In the genomic region with DNA sequence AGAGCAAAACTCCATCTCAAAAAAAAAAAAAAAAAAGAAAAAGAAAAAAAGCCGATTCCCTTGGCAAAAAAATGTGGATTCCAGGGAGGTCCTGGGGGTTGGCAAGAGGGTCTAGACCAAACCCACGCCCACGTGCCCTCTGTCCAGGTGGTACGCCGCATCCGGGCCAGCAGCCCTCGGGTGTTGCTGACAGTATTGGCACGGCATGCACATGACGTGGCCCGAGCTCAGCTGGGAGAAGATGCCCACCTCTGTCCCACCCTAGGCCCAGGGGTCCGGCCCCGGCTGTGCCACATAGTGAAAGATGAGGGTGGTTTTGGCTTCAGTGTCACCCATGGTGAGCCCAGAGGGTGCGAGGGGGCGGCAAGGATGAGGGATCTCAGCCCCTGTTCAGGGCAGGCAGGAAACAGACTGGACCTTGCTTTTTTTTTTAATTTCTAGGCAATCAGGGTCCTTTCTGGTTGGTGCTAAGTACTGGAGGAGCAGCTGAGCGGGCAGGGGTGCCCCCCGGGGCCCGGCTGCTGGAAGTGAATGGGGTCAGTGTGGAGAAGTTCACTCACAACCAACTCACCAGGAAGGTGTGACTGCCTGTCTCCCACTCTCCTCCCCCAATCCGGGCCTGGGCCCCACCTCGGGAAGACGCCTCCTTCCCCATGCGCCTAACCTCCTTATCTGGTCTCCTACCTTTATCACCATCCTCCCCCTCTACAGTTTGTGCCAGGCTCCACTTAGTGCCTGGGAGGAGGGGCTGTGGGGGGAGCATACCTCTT, we compare ENCODE assay signal across 18 cellular contexts. TPM values are rescaled to one million over a fixed set of nuclear protein-coding genes. Genes with fewer than 3 reads are reported as not detected.
A peak's percentile ranks its signal among the peaks of the same experiment; 100 is the strongest.
DNase-seq lines count a peak whose midpoint lies in the region; ATAC-seq, FAIRE-seq and TF ChIP-seq lines count a peak whose summit lies in the region.
"Had no signal": no experiment of that assay in that cellular context is flagged by ENCODE, and none has a peak within 500 bp of the region (broad histone marks: within the 10 kb centered on the region; RNA-seq: fewer than 3 reads in every experiment).

No MANE protein-coding gene starts in this region.

- H3K9ac ChIP-seq in SK-N-SH (no peak overlapping the region), K562 (ENCODE audit: insufficient read depth in 1 of 2, low read depth in 2 of 2, low read length in 2 of 2) (peak overlapping the region in 1 of 2 experiments; percentile 68; a peak in 2 of 4 replicates)
- H3K9ac ChIP-seq: GM23248 had no signal

- no peak for TF ChIP-seq EP300 in SK-N-SH (IDR thresholded peaks at IDR 0.05; ENCODE audit: borderline replicate concordance in 1 of 2, low read depth in 1 of 2, low read length in 1 of 2)
- no peak for TF ChIP-seq EP300 in K562 (IDR thresholded peaks at IDR 0.05; ENCODE audit: low read length)

- no peaks in the 10 kb centered on the region for H3K9me2 ChIP-seq in SK-N-SH

- no peak for FAIRE-seq in K562 (lab: Jason Lieb, UNC)
- FAIRE-seq: GM19239 had no signal

- H3K9me3 ChIP-seq in SK-N-SH (no peaks in the 10 kb centered on the region), K562 (replicated peaks; ENCODE audit: control insufficient read depth, insufficient read depth, low read depth, low read length) (no peaks in the 10 kb centered on the region), lower lobe of right lung (no peaks in the 10 kb centered on the region)
- H3K9me3 ChIP-seq: Caco-2 had no signal

- H3K4me1 ChIP-seq in SK-N-SH (ENCODE audit: control insufficient read depth in 1 of 2, insufficient read depth in 2 of 2, low read depth in 1 of 2, low read length in 1 of 2) (peaks cover 0 to 9% of the 10 kb centered on the region in 2 experiments; a peak in 1 of 4 replicates), K562 (replicated peaks in 1 of 2; ENCODE audit: control insufficient read depth in 2 of 2, insufficient read depth in 2 of 2, low read length in 2 of 2) (peaks cover 7 to 35% of the 10 kb centered on the region in 2 experiments; a peak in 4 of 5 replicates), lower lobe of right lung (peaks cover 7% of the 10 kb centered on the region)

- TF ChIP-seq CTCF in SK-N-SH (IDR thresholded peaks at IDR 0.05) (no peak), K562 (IDR thresholded peaks at IDR 0.05 in 2 of 3, conservative IDR thresholded peaks at IDR 0.05 in 1 of 3; ENCODE audit: insufficient read depth in 2 of 3, low read depth in 1 of 3, low read length in 3 of 3) (no peak), lower lobe of right lung (IDR thresholded peaks at IDR 0.05) (no peak)

- H3K36me3 ChIP-seq in SK-N-SH (replicated peaks in 1 of 2; ENCODE audit: control insufficient read depth in 1 of 2, insufficient read depth in 2 of 2, low read length in 1 of 2) = peaks cover 0 to 7% of the 10 kb centered on the region in 2 experiments
- no peaks in the 10 kb centered on the region for H3K36me3 ChIP-seq in K562 (ENCODE audit: control insufficient read depth, insufficient read depth, low read length)
- no peaks in the 10 kb centered on the region for H3K36me3 ChIP-seq in lower lobe of right lung

- H3F3A ChIP-seq in SK-N-SH (replicated peaks; ENCODE audit: insufficient read depth) = no peaks in the 10 kb centered on the region

- POLR2A ChIA-PET in SK-N-SH (lab: Yijun Ruan, JAX) (no interaction called here), K562 (lab: Yijun Ruan, JAX) (no interaction called here)

- intact Hi-C loops in K562 (cut with micrococcal nuclease) = no loop called here
- intact Hi-C loops in lower lobe of right lung (cut with DNase I) = no loop called here

- 73% methylated on average over 14 of the region's 21 CpGs for WGBS in SK-N-SH (ENCODE audit: low lambda C conversion rate)
- WGBS in K562 (ENCODE audit: insufficient coverage, low coverage, missing lambda C conversion rate) = 29% methylated on average over 19 of the region's 21 CpGs

- no peaks in the 10 kb centered on the region for H3K79me2 ChIP-seq in SK-N-SH (ENCODE audit: insufficient read depth)
- no peaks in the 10 kb centered on the region for H3K79me2 ChIP-seq in K562 (ENCODE audit: control insufficient read depth, insufficient read depth, low read length)

- DNase-seq in SK-N-SH (peak; percentile 20), K562 (ENCODE audit: extremely low read depth in 1 of 4, low spot score in 3 of 4) (peak in 2 of 4 experiments; percentile 63 to 65), lower lobe of right lung (peak; percentile 42), UCSD-AML1 (lab: John Stamatoyannopoulos, UW; ENCODE audit: unreplicated experiment) (no peak), left lobe of liver (ENCODE audit: low spot score) (no peak)
- DNase-seq: Caco-2; CD8-positive, alpha-beta memory T cell; DND-41; GF-D8; GM23248; H9 had no signal

- BruUV-seq in K562 (replicated peaks; lab: Mats Ljungman, UMichigan) = no TSS peak

- CTCF ChIA-PET in SK-N-SH (lab: Yijun Ruan, JAX) = interaction anchor here (1.0 to 2.7 kb wide), 5 partner anchors 9 to 20 kb away, joined by 3 to 12 read pairs (median 4); no protein-coding TSS in a partner anchor
- CTCF ChIA-PET in K562 (lab: Yijun Ruan, JAX; ENCODE audit: low intra/inter-chr PET ratio) = no interaction called here

- H3K27ac ChIP-seq in SK-N-SH (ENCODE audit: low read depth in 2 of 2, low read length in 1 of 2) (no peak overlapping the region), K562 (ENCODE audit: extremely low read depth, low read depth, low read length) (no peak overlapping the region), lower lobe of right lung (no peak overlapping the region)
- H3K27ac ChIP-seq: 22Rv1, GM23248 had no signal

- ATAC-seq in SK-N-SH treated with all-trans-retinoic acid at 6 μM for 48 hours = no peak
- peak; percentile 18; the same call in 1 of the 3 replicates for ATAC-seq in K562
- ATAC-seq in lower lobe of right lung = peak in 1 of 2 donors; percentile 9
- ATAC-seq in GM21786 (IDR thresholded peaks at IDR 0.05; ENCODE audit: unreplicated experiment) = no peak
- ATAC-seq in left lobe of liver = no peak

- H2AFZ ChIP-seq in SK-N-SH (ENCODE audit: low read depth) (no peak overlapping the region), K562 (ENCODE audit: low read depth, low read length) (no peak overlapping the region)
- H2AFZ ChIP-seq: GM23248 had no signal

- TF ChIP-seq RAD21 in SK-N-SH (IDR thresholded peaks at IDR 0.05; ENCODE audit: low read length) = no peak
- no peak for TF ChIP-seq RAD21 in K562 (CRISPR knock-in tag; conservative IDR thresholded peaks at IDR 0.05 in 1 of 2, IDR thresholded peaks at IDR 0.05 in 1 of 2)

- no peak overlapping the region for H3K4me3 ChIP-seq in SK-N-SH (ENCODE audit: low read depth in 2 of 2, low read length in 1 of 2)
- H3K4me3 ChIP-seq in K562 = no peak overlapping the region
- no peak overlapping the region for H3K4me3 ChIP-seq in lower lobe of right lung
- H3K4me3 ChIP-seq: GM23248 had no signal

- H3K9me1 ChIP-seq in K562 (ENCODE audit: control insufficient read depth, insufficient read depth, low read length) = no peaks in the 10 kb centered on the region

- in situ Hi-C loops in K562 (cut with MboI) = no loop called here

- H3K27me3 ChIP-seq in SK-N-SH (ENCODE audit: insufficient read depth) = no peaks in the 10 kb centered on the region
- peaks cover 0 to 5% of the 10 kb centered on the region in 2 experiments; a peak in 2 of 5 replicates for H3K27me3 ChIP-seq in K562 (ENCODE audit: control insufficient read depth in 2 of 2, insufficient read depth in 2 of 2, low read length in 2 of 2)
- H3K27me3 ChIP-seq in lower lobe of right lung (ENCODE audit: low read depth) = no peaks in the 10 kb centered on the region

- no peaks in the 10 kb centered on the region for H4K20me1 ChIP-seq in SK-N-SH (ENCODE audit: insufficient read depth)
- no peaks in the 10 kb centered on the region for H4K20me1 ChIP-seq in K562 (replicated peaks; ENCODE audit: control insufficient read depth, insufficient read depth, low read length)

- no peak overlapping the region for H3K4me2 ChIP-seq in SK-N-SH
- no peak overlapping the region for H3K4me2 ChIP-seq in K562 (ENCODE audit: insufficient read depth, low read length)

- no peak for TF ChIP-seq POLR2A in K562 (conservative IDR thresholded peaks at IDR 0.05)

RNA-seq across cellular contexts. Expression of gene NHERF4, which starts 2.0 kb away (rescaled TPM):
- polyA plus RNA-seq in SK-N-SH (2012; rRNA removed) (not detected in 2 replicates), K562 (2011; rRNA removed) (not detected in 2 replicates), K562 (2014; fragmentation: Illumina TruSeq; extraction: Trizol) (not detected in 2 replicates), K562 (2014; fragmentation: Nextera tagmentation; extraction: Ambion mirVana) (not detected), K562 (2014; rRNA removed) (not detected in 2 replicates)
- not detected in 2 replicates for polyA plus RNA-seq in SK-N-SH (2012; cell fraction: cytosol; rRNA removed)
- 0.05 and 0.17 TPM in 2 replicates for polyA plus RNA-seq in SK-N-SH (2012; cell fraction: nucleus; rRNA removed)
- not detected in 2 replicates for total RNA-seq in K562 (2011; cell fraction: chromatin; rRNA removed; ENCODE audit: low replicate concordance)
- not detected in 2 replicates for total RNA-seq in K562 (2011; cell fraction: nucleolus; rRNA removed)
- not detected in 2 replicates for total RNA-seq in K562 (2011; cell fraction: nucleoplasm; rRNA removed)
- total RNA-seq in K562 (2014; rRNA removed) (not detected in 2 replicates), K562 (2014; rRNA removed; fragmentation: Illumina TruSeq; extraction: Trizol) (not detected in 2 replicates), K562 (2015; rRNA removed; fragmentation: Illumina TruSeq; extraction: Trizol) (not detected in 2 replicates), K562 (2021) (not detected in 2 replicates), lower lobe of right lung (not detected), left lobe of liver (0.25 TPM)
- not detected in 2 replicates for polyA plus RNA-seq in K562 (2011; cell fraction: cytosol; rRNA removed)
- polyA plus RNA-seq in K562 (2011; cell fraction: nucleus; rRNA removed) = not detected in 2 replicates
- polyA plus RNA-seq in K562 (2012) = not detected in 2 replicates
- not detected in 2 replicates for polyA minus RNA-seq in K562 (2011; rRNA and poly(A)+ RNA removed)
- not detected in 2 replicates for polyA minus RNA-seq in K562 (2011; cell fraction: cytosol; rRNA and poly(A)+ RNA removed)
- polyA minus RNA-seq in K562 (2011; cell fraction: nucleus; rRNA and poly(A)+ RNA removed) = not detected in 2 replicates
- total RNA-seq: A673, GM23248 had no signal
- polyA plus RNA-seq: BJ; CD8-positive, alpha-beta memory T cell; GM23248 had no signal

RNA-seq across cellular contexts. Expression of gene NLRX1, which starts 18.8 kb away (rescaled TPM):
- polyA plus RNA-seq in SK-N-SH (2012; rRNA removed) (13.7 and 13.8 TPM in 2 replicates), K562 (2011; rRNA removed) (0.55 and 1.4 TPM in 2 replicates), K562 (2014; fragmentation: Illumina TruSeq; extraction: Trizol) (0.49 and 1.1 TPM in 2 replicates), K562 (2014; fragmentation: Nextera tagmentation; extraction: Ambion mirVana) (under 1 TPM; 0.04 to 0.06 TPM), K562 (2014; rRNA removed) (1.1 and 2.1 TPM in 2 replicates)
- 4.3 and 8.4 TPM in 2 replicates for polyA plus RNA-seq in SK-N-SH (2012; cell fraction: cytosol; rRNA removed)
- 18.5 and 18.6 TPM in 2 replicates for polyA plus RNA-seq in SK-N-SH (2012; cell fraction: nucleus; rRNA removed)
- total RNA-seq in K562 (2011; cell fraction: chromatin; rRNA removed; ENCODE audit: low replicate concordance) = 0.86 and 3.6 TPM in 2 replicates
- total RNA-seq in K562 (2011; cell fraction: nucleolus; rRNA removed) = 1.8 and 3.5 TPM in 2 replicates
- 1.1 and 1.3 TPM in 2 replicates for total RNA-seq in K562 (2011; cell fraction: nucleoplasm; rRNA removed)
- total RNA-seq in K562 (2014; rRNA removed) (1.3 and 1.4 TPM in 2 replicates), K562 (2014; rRNA removed; fragmentation: Illumina TruSeq; extraction: Trizol) (0.19 and 0.22 TPM in 2 replicates), K562 (2015; rRNA removed; fragmentation: Illumina TruSeq; extraction: Trizol) (0.34 and 0.69 TPM in 2 replicates), K562 (2021) (2.1 and 2.3 TPM in 2 replicates), lower lobe of right lung (16.5 TPM), left lobe of liver (13.1 TPM)
- 0.81 and 4.1 TPM in 2 replicates for polyA plus RNA-seq in K562 (2011; cell fraction: cytosol; rRNA removed)
- 0.76 and 5.1 TPM in 2 replicates for polyA plus RNA-seq in K562 (2011; cell fraction: nucleus; rRNA removed)
- 1.0 and 2.3 TPM in 2 replicates for polyA plus RNA-seq in K562 (2012)
- polyA minus RNA-seq in K562 (2011; rRNA and poly(A)+ RNA removed) = 0.27 and 1.2 TPM in 2 replicates
- polyA minus RNA-seq in K562 (2011; cell fraction: cytosol; rRNA and poly(A)+ RNA removed) = 1.4 and 3.4 TPM in 2 replicates
- polyA minus RNA-seq in K562 (2011; cell fraction: nucleus; rRNA and poly(A)+ RNA removed) = 0.67 and 2.3 TPM in 2 replicates

RNA-seq across cellular contexts. Expression of gene CBL, which starts 18.8 kb away (rescaled TPM):
- polyA plus RNA-seq in SK-N-SH (2012; rRNA removed) (9.5 and 10.4 TPM in 2 replicates), K562 (2011; rRNA removed) (14.4 and 15.6 TPM in 2 replicates), K562 (2014; fragmentation: Illumina TruSeq; extraction: Trizol) (17.6 and 18.8 TPM in 2 replicates), K562 (2014; fragmentation: Nextera tagmentation; extraction: Ambion mirVana) (1 to 10 TPM; 3.2 to 6.2 TPM), K562 (2014; rRNA removed) (10.7 and 10.9 TPM in 2 replicates)
- polyA plus RNA-seq in SK-N-SH (2012; cell fraction: cytosol; rRNA removed) = 9.7 and 11.1 TPM in 2 replicates
- 11.5 and 17.0 TPM in 2 replicates for polyA plus RNA-seq in SK-N-SH (2012; cell fraction: nucleus; rRNA removed)
- 15.7 and 23.8 TPM in 2 replicates for total RNA-seq in K562 (2011; cell fraction: chromatin; rRNA removed; ENCODE audit: low replicate concordance)
- 8.8 and 10.0 TPM in 2 replicates for total RNA-seq in K562 (2011; cell fraction: nucleolus; rRNA removed)
- total RNA-seq in K562 (2011; cell fraction: nucleoplasm; rRNA removed) = 17.2 and 25.5 TPM in 2 replicates
- total RNA-seq in K562 (2014; rRNA removed) (5.9 and 6.4 TPM in 2 replicates), K562 (2014; rRNA removed; fragmentation: Illumina TruSeq; extraction: Trizol) (9.9 and 12.1 TPM in 2 replicates), K562 (2015; rRNA removed; fragmentation: Illumina TruSeq; extraction: Trizol) (7.6 and 8.2 TPM in 2 replicates), K562 (2021) (21.9 and 24.9 TPM in 2 replicates), lower lobe of right lung (39.0 TPM), left lobe of liver (3.2 TPM)
- 9.2 and 15.0 TPM in 2 replicates for polyA plus RNA-seq in K562 (2011; cell fraction: cytosol; rRNA removed)
- 15.6 and 18.5 TPM in 2 replicates for polyA plus RNA-seq in K562 (2011; cell fraction: nucleus; rRNA removed)
- 9.6 and 11.7 TPM in 2 replicates for polyA plus RNA-seq in K562 (2012)
- 22.5 and 22.6 TPM in 2 replicates for polyA minus RNA-seq in K562 (2011; rRNA and poly(A)+ RNA removed)
- 15.1 and 17.8 TPM in 2 replicates for polyA minus RNA-seq in K562 (2011; cell fraction: cytosol; rRNA and poly(A)+ RNA removed)
- 8.1 and 11.1 TPM in 2 replicates for polyA minus RNA-seq in K562 (2011; cell fraction: nucleus; rRNA and poly(A)+ RNA removed)

RNA-seq across cellular contexts. Expression of gene ABCG4, which starts 38.5 kb away (rescaled TPM):
- polyA plus RNA-seq in SK-N-SH (2012; rRNA removed) = 0.50 and 0.72 TPM in 2 replicates
- polyA plus RNA-seq in SK-N-SH (2012; cell fraction: cytosol; rRNA removed) = 0.27 and 0.38 TPM in 2 replicates
- 2.5 and 3.0 TPM in 2 replicates for polyA plus RNA-seq in SK-N-SH (2012; cell fraction: nucleus; rRNA removed)
- total RNA-seq in K562 (2011; cell fraction: chromatin; rRNA removed; ENCODE audit: low replicate concordance) = 0.37 and 1.3 TPM in 2 replicates
- total RNA-seq in K562 (2011; cell fraction: nucleolus; rRNA removed) = 0.13 and 0.50 TPM in 2 replicates
- total RNA-seq in K562 (2011; cell fraction: nucleoplasm; rRNA removed) = 0.66 and 0.99 TPM in 2 replicates
- 0.09 TPM in 1 of 2 replicates, not detected in the other for total RNA-seq in K562 (2014; rRNA removed)
- not detected in 2 replicates for total RNA-seq in K562 (2014; rRNA removed; fragmentation: Illumina TruSeq; extraction: Trizol)
- total RNA-seq in K562 (2015; rRNA removed; fragmentation: Illumina TruSeq; extraction: Trizol) = not detected in 2 replicates
- total RNA-seq in K562 (2021) = 0.11 and 0.13 TPM in 2 replicates
- polyA plus RNA-seq in K562 (2011; rRNA removed) = 0.04 and 0.08 TPM in 2 replicates
- polyA plus RNA-seq in K562 (2011; cell fraction: cytosol; rRNA removed) = 0.04 and 0.12 TPM in 2 replicates
- 0.59 and 0.63 TPM in 2 replicates for polyA plus RNA-seq in K562 (2011; cell fraction: nucleus; rRNA removed)
- 0.13 TPM in 1 of 2 replicates, not detected in the other for polyA plus RNA-seq in K562 (2012)
- 0.07 and 0.11 TPM in 2 replicates for polyA plus RNA-seq in K562 (2014; fragmentation: Illumina TruSeq; extraction: Trizol)
- polyA plus RNA-seq in K562 (2014; fragmentation: Nextera tagmentation; extraction: Ambion mirVana) = not detected
- 0.03 and 0.05 TPM in 2 replicates for polyA plus RNA-seq in K562 (2014; rRNA removed)
- polyA minus RNA-seq in K562 (2011; rRNA and poly(A)+ RNA removed) = 0.11 and 0.21 TPM in 2 replicates
- polyA minus RNA-seq in K562 (2011; cell fraction: cytosol; rRNA and poly(A)+ RNA removed) = not detected in 2 replicates
- polyA minus RNA-seq in K562 (2011; cell fraction: nucleus; rRNA and poly(A)+ RNA removed) = 0.33 and 0.54 TPM in 2 replicates
- total RNA-seq in lower lobe of right lung = 0.15 TPM
- 0.48 TPM for total RNA-seq in left lobe of liver
- total RNA-seq: A673, GM23248, HT-29 had no signal
- polyA plus RNA-seq: CD8-positive, alpha-beta memory T cell had no signal

Comparison
In these comparisons a context has a peak if more than half of its experiments do, and no peak if none do; other contexts are left out.
1. DNase-seq: peak in SK-N-SH (single experiment) and lower lobe of right lung (single experiment); none in UCSD-AML1 (single experiment) and left lobe of liver (single experiment).